Comparison of ENCODE assay signal across 23 cellular contexts in genomic region chr11:82845336-82846036, GRCh38. TPM values are rescaled to one million over a fixed set of nuclear protein-coding genes. Genes with fewer than 3 reads are reported as not detected.
DNase-seq lines count a peak whose midpoint lies in the region; ATAC-seq, FAIRE-seq and TF ChIP-seq lines count a peak whose summit lies in the region.
"Had no signal": no experiment of that assay in that cellular context is flagged by ENCODE, and none has a peak within 500 bp of the region (broad histone marks: within the 10 kb centered on the region; RNA-seq: fewer than 3 reads in every experiment).

No MANE protein-coding gene starts in this region.

- H3K9ac ChIP-seq in endocrine pancreas (ENCODE audit: control insufficient read depth, insufficient read depth, low read length), result no peak overlapping the region

- TF ChIP-seq POLR2A in GM12892 (IDR thresholded peaks at IDR 0.05; ENCODE audit: low read depth, low read length), result no peak

- peak overlapping the region; percentile 19 for H3K27ac ChIP-seq in neutrophil
- H3K27ac ChIP-seq: PC-9, testis, vagina had no signal

- H3K4me1 ChIP-seq in endocrine pancreas (ENCODE audit: control insufficient read depth, insufficient read depth, low read length), result peaks cover 7% of the 10 kb centered on the region
- H3K4me1 ChIP-seq in neutrophil (ENCODE audit: control insufficient read depth in 1 of 2, insufficient read depth in 1 of 2, low read depth in 1 of 2, low read length in 1 of 2), result no peaks in the 10 kb centered on the region
- H3K4me1 ChIP-seq: testis, vagina had no signal

- no peak for TF ChIP-seq CTCF in neutrophil (IDR thresholded peaks at IDR 0.05)

- FAIRE-seq in GM12892 (lab: Jason Lieb, UNC), result peak; percentile 74
- FAIRE-seq: endothelial cell of umbilical vein had no signal

- H3K4me3 ChIP-seq in endocrine pancreas (ENCODE audit: control insufficient read depth, insufficient read depth, low read length) (peak overlapping the region; percentile 66), neutrophil (ENCODE audit: low read depth in 1 of 2, low read length in 1 of 2) (no peak overlapping the region)
- H3K4me3 ChIP-seq: HAP-1, PC-9, testis, vagina had no signal

- H3K9me3 ChIP-seq in endocrine pancreas (ENCODE audit: control insufficient read depth, low read length), result no peaks in the 10 kb centered on the region
- no peaks in the 10 kb centered on the region for H3K9me3 ChIP-seq in neutrophil
- H3K9me3 ChIP-seq: HAP-1, testis, vagina had no signal

- H3K27me3 ChIP-seq in endocrine pancreas (ENCODE audit: control insufficient read depth, insufficient read depth, low read length), result no peaks in the 10 kb centered on the region
- no peaks in the 10 kb centered on the region for H3K27me3 ChIP-seq in neutrophil
- H3K27me3 ChIP-seq: testis, vagina had no signal

- H3K36me3 ChIP-seq in endocrine pancreas (ENCODE audit: control insufficient read depth, insufficient read depth, low read length), result no peaks in the 10 kb centered on the region
- H3K36me3 ChIP-seq in neutrophil, result peaks cover 65% of the 10 kb centered on the region

- DNase-seq in GM12892 (ENCODE audit: insufficient read length) (no peak), NCI-H82 treated with DMSO at 0.1 percent for 48 hours (lab: John Stamatoyannopoulos, UW; ENCODE audit: unreplicated experiment) (peak; percentile 62), NCI-H1417 (lab: John Stamatoyannopoulos, UW) (no peak), NOMO-1 treated with DMSO at 0.1 percent for 48 hours (lab: John Stamatoyannopoulos, UW; ENCODE audit: unreplicated experiment) (no peak)
- no peak for DNase-seq in activated effector memory CD4-positive, alpha-beta T cell treated with Interleukin-2 at 50 U/mL for 16 hours
- DNase-seq: activated CD4-positive, alpha-beta T cell treated with anti-CD3 and anti-CD28 coated beads, Interleukin-2, amount 50 U/mL, for 1 hour; activated naive CD8-positive, alpha-beta T cell treated with anti-CD3 and anti-CD28 coated beads for 36 hours; cortex of kidney; KG1; natural killer cell; NCI-H187; NCI-H774; PC-9; SHP77 treated with DMSO at 0.1 percent for 48 hours; T-cell; testis had no signal

- no peak for ATAC-seq in HG03139 (IDR thresholded peaks at IDR 0.05; ENCODE audit: unreplicated experiment)
- ATAC-seq: activated T-helper 17 cell treated with anti-CD3 and anti-CD28 coated beads, Interleukin-2, amount 50 U/mL, for 72 hours; natural killer cell; T-cell had no signal

RNA-seq across cellular contexts. Expression of gene PRCP, which starts 54.7 kb away (rescaled TPM):
- polyA plus RNA-seq in GM12892 (2012; ENCODE audit: missing spikeins), result 17.2 TPM

RNA-seq across cellular contexts. Expression of gene DDIAS, which starts 56.0 kb away (rescaled TPM):
- 4.3 TPM for polyA plus RNA-seq in GM12892 (2012; ENCODE audit: missing spikeins)
